Comparison of ENCODE assay signal across 1 cellular context in the genomic region with DNA sequence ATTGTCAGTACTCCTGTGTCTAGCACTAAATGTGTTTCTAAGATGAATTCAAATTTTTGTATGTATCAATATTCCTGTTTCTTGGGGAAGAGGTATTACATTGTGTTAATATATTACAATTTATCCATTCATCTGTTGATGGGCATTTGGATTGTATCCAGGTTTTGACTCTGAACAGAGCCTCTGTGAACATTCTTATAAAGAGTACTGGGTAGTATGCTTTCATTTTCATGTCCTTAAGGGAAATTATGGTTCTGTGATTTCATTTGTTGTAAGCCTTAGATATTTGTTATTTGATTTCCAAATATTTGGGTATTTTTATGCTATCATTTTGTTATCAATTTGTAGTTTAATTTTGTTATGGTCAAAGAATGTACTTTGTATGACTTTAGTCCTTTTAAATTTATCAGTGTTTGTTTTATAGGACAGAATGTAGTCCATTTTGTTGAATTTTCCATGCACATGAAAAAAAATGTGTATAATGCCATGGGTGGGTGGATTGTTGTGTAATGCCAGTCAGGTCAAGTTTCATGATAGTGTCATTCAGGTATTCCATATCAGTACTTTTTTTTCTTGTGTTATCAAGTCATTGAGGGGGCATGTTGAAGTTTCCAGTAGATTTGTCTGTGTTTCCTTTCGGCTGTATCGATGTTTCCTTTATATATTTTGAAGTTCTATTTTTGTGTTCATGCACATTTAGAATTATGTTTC.
A peak's percentile ranks its signal among the peaks of the same experiment; 100 is the strongest.
TF ChIP-seq lines count a peak whose summit lies in the region.

No MANE protein-coding gene starts in this region.

TF ChIP-seq in K562, 482 proteins besides CTCF, POLR2A, EP300 and RAD21 (continued from another document):
- TF ChIP-seq NFIC (IDR thresholded peaks at IDR 0.05): peak; percentile 32; the same call in 1 of the 2 replicates
